In the genomic region with DNA sequence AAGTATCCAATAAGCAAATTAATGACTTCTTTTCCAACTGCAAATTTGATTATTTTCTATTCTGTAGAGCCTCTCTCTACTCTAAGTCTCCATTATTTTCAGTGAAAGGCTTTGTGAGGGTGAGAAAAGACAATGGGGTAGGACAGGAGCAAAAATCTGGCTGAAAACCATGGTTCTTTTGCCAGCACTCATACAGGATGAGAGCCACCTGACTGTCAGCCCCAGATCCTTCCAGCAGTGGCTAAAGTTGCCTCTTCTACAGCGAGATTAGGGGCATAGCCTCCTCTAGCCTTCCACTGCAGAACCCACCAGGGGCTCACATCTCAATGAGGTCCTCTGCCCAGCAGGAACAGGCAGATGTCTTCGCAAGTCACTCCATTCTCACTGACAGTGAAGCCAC, we compare ENCODE assay signal across 27 cellular contexts. TPM values are rescaled to one million over a fixed set of nuclear protein-coding genes. Genes with fewer than 3 reads are reported as not detected.
"Had no signal": no experiment of that assay in that cellular context is flagged by ENCODE, and none has a peak within 500 bp of the region (broad histone marks: within the 10 kb centered on the region; RNA-seq: fewer than 3 reads in every experiment).

No MANE protein-coding gene starts in this region.

- H3K27ac ChIP-seq: ascending aorta, cardiac muscle cell, RWPE1 had no signal

- H3K4me1 ChIP-seq: ascending aorta had no signal

- H3K4me3 ChIP-seq: ascending aorta, cardiac muscle cell, K562 had no signal

- H3K9me3 ChIP-seq: ascending aorta had no signal

- DNase-seq: activated CD4-positive, alpha-beta T cell treated with anti-CD3 and anti-CD28 coated beads, Interleukin-2, amount 10 ng/mL, durations not matched to agents 24 days and 14 days; activated CD4-positive, alpha-beta T cell treated with anti-CD3 and anti-CD28 coated beads, Interleukin-2, amount 50 U/mL, for 4 hours; activated CD8-positive, alpha-beta T cell treated with anti-CD3 and anti-CD28 coated beads for 36 hours; activated effector memory CD4-positive, alpha-beta T cell treated with anti-CD3 and anti-CD28 coated beads, Interleukin-2, amount 50 U/mL, for 16 hours; activated naive CD4-positive, alpha-beta T cell; activated naive CD4-positive, alpha-beta T cell treated with anti-CD3 and anti-CD28 coated beads, Interleukin-2, amount 50 U/mL, for 16 hours; activated naive CD8-positive, alpha-beta T cell treated with anti-CD3 and anti-CD28 coated beads, Interleukin-2, amount 10 ng/mL, durations not matched to agents 7 days and 5 days; activated T-cell treated with anti-CD3 and anti-CD28 coated beads, Interleukin-2, amount 50 U/mL, for 1 hour; activated T-cell treated with anti-CD3 and anti-CD28 coated beads, Interleukin-2, amount 50 U/mL, for 72 hours; amygdala; MV-4-11; NCI-H1092; NCI-H1436 treated with DMSO at 0.1 percent for 48 hours; NCI-H1694 treated with DMSO at 0.1 percent for 48 hours; NCI-H2029; NCI-H446; NCI-H510A treated with DMSO at 0.1 percent for 48 hours; NCI-H526 treated with DMSO at 0.1 percent for 48 hours; NCI-H774 had no signal

- H3K27me3 ChIP-seq: ascending aorta, cardiac muscle cell had no signal

- ATAC-seq: activated CD8-positive, alpha-beta T cell treated with anti-CD3 and anti-CD28 coated beads for 36 hours; activated T-cell treated with anti-CD3 and anti-CD28 coated beads, Interleukin-2, amount 50 U/mL, for 72 hours; activated T-helper 17 cell treated with anti-CD3 and anti-CD28 coated beads, Interleukin-2, amount 50 U/mL, for 72 hours; K562; Panc1; Right ventricle myocardium inferior had no signal

- H3K36me3 ChIP-seq: ascending aorta, cardiac muscle cell had no signal

RNA-seq across cellular contexts. Expression of gene NMNAT2, which starts 23.7 kb away (rescaled TPM):
- total RNA-seq: activated CD4-positive, alpha-beta T cell treated with anti-CD3 and anti-CD28 coated beads, Interleukin-2, amount 10 ng/mL, durations not matched to agents 24 days and 14 days; activated CD8-positive, alpha-beta memory T cell treated with anti-CD3 and anti-CD28 coated beads for 36 hours; activated CD8-positive, alpha-beta T cell treated with anti-CD3 and anti-CD28 coated beads for 36 hours; activated naive CD8-positive, alpha-beta T cell treated with anti-CD3 and anti-CD28 coated beads, Interleukin-2, amount 10 ng/mL, durations not matched to agents 7 days and 5 days; activated T-cell treated with anti-CD3 and anti-CD28 coated beads, Interleukin-2, amount 50 U/mL, for 72 hours; activated T-helper 17 cell treated with anti-CD3 and anti-CD28 coated beads, Interleukin-2, amount 50 U/mL, for 72 hours; K562 had no signal
- polyA plus RNA-seq: cardiac muscle cell, K562 had no signal
